In genomic region chr6:161169060-161169459, GRCh38 we compare ENCODE assay signal across 1 cellular context.
TF ChIP-seq lines count a peak whose summit lies in the region.

No MANE protein-coding gene starts in this region.

TF ChIP-seq in GM23338, 12 proteins besides CTCF, POLR2A, EP300 and RAD21 (continued from another document):
- TF ChIP-seq ZNF462 (CRISPR knock-in tag; IDR thresholded peaks at IDR 0.05) = no peak
- TF ChIP-seq EZH2 (IDR thresholded peaks at IDR 0.05; ENCODE audit: low read depth, unreplicated experiment) = no peak
TF ChIP-seq in GM23338: peak in this region for 0.
